In the genomic region with DNA sequence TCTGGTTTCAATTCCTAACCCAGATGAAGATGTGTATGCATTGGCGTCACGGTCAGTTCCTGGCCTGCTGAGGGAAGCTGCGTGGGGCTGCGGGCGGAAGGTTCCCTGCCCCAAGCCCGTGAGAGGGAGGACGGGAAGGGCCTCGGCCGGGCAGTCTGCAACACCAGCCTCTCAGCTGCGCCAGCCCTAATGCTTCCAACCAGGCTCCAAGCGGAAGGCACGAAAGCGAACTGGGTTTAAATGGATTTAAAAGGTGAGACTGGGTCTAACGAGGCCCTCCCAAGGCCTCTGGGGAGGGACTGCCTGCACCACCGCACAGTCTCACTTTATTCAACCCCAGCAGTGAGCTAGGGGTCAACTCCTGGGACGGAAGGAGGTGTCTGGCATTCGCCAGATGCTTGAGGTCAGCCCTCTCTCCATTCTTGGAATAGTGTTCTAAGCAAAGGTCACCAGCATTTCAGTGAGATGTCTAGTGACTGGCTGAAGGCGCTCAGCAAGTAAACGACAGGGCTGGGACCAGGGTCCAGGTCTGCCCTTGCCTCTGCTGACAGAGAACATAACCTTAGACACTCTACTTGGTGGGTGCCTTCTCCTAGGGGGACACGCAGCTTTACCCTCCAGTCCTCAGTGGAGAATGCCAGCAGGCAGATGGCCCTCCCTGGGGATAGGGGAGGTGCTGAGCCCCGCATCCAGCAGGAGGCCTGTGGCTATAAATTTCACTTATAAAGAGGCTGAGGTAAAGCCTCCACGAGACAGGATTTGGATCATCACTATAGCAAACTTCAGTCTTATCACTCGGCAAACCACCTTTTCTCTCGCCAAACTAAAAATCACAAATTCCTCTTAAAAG, we compare ENCODE assay signal across 1 cellular context.
TF ChIP-seq lines count a peak whose summit lies in the region.

No MANE protein-coding gene starts in this region.

TF ChIP-seq in HepG2, 621 proteins besides CTCF, POLR2A, EP300 and RAD21 (continued from another document):
- TF ChIP-seq, protein P1, sequence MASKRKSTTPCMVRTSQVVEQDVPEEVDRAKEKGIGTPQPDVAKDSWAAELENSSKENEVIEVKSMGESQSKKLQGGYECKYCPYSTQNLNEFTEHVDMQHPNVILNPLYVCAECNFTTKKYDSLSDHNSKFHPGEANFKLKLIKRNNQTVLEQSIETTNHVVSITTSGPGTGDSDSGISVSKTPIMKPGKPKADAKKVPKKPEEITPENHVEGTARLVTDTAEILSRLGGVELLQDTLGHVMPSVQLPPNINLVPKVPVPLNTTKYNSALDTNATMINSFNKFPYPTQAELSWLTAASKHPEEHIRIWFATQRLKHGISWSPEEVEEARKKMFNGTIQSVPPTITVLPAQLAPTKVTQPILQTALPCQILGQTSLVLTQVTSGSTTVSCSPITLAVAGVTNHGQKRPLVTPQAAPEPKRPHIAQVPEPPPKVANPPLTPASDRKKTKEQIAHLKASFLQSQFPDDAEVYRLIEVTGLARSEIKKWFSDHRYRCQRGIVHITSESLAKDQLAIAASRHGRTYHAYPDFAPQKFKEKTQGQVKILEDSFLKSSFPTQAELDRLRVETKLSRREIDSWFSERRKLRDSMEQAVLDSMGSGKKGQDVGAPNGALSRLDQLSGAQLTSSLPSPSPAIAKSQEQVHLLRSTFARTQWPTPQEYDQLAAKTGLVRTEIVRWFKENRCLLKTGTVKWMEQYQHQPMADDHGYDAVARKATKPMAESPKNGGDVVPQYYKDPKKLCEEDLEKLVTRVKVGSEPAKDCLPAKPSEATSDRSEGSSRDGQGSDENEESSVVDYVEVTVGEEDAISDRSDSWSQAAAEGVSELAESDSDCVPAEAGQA (IDR thresholded peaks at IDR 0.05; ENCODE audit: low read depth), result no peak
- TF ChIP-seq, protein P1 (CRISPR knock-in tag; IDR thresholded peaks at IDR 0.05; ENCODE audit: borderline replicate concordance), result no peak
- TF ChIP-seq, protein P2, sequence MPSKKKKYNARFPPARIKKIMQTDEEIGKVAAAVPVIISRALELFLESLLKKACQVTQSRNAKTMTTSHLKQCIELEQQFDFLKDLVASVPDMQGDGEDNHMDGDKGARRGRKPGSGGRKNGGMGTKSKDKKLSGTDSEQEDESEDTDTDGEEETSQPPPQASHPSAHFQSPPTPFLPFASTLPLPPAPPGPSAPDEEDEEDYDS (CRISPR knock-in tag; IDR thresholded peaks at IDR 0.05), result no peak
- TF ChIP-seq, protein P3, sequence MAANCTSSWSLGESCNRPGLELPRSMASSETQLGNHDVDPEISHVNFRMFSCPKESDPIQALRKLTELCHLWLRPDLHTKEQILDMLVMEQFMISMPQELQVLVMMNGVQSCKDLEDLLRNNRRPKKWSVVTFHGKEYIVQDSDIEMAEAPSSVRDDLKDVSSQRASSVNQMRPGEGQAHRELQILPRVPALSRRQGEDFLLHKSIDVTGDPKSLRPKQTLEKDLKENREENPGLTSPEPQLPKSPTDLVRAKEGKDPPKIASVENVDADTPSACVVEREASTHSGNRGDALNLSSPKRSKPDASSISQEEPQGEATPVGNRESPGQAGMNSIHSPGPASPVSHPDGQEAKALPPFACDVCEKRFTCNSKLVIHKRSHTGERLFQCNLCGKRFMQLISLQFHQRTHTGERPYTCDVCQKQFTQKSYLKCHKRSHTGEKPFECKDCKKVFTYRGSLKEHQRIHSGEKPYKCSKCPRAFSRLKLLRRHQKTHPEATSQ (CRISPR knock-in tag; IDR thresholded peaks at IDR 0.05; ENCODE audit: borderline replicate concordance), result no peak
- TF ChIP-seq, protein P4, sequence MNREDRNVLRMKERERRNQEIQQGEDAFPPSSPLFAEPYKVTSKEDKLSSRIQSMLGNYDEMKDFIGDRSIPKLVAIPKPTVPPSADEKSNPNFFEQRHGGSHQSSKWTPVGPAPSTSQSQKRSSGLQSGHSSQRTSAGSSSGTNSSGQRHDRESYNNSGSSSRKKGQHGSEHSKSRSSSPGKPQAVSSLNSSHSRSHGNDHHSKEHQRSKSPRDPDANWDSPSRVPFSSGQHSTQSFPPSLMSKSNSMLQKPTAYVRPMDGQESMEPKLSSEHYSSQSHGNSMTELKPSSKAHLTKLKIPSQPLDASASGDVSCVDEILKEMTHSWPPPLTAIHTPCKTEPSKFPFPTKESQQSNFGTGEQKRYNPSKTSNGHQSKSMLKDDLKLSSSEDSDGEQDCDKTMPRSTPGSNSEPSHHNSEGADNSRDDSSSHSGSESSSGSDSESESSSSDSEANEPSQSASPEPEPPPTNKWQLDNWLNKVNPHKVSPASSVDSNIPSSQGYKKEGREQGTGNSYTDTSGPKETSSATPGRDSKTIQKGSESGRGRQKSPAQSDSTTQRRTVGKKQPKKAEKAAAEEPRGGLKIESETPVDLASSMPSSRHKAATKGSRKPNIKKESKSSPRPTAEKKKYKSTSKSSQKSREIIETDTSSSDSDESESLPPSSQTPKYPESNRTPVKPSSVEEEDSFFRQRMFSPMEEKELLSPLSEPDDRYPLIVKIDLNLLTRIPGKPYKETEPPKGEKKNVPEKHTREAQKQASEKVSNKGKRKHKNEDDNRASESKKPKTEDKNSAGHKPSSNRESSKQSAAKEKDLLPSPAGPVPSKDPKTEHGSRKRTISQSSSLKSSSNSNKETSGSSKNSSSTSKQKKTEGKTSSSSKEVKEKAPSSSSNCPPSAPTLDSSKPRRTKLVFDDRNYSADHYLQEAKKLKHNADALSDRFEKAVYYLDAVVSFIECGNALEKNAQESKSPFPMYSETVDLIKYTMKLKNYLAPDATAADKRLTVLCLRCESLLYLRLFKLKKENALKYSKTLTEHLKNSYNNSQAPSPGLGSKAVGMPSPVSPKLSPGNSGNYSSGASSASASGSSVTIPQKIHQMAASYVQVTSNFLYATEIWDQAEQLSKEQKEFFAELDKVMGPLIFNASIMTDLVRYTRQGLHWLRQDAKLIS (CRISPR knock-in tag; IDR thresholded peaks at IDR 0.05), result no peak
- TF ChIP-seq ZNF207 (IDR thresholded peaks at IDR 0.05; ENCODE audit: borderline replicate concordance), result no peak
- TF ChIP-seq ZNF672 (CRISPR knock-in tag; IDR thresholded peaks at IDR 0.05), result no peak
- no peak for TF ChIP-seq ZNF431 (CRISPR knock-in tag; IDR thresholded peaks at IDR 0.05; ENCODE audit: borderline replicate concordance, low read depth)
- TF ChIP-seq ZNF256 (CRISPR knock-in tag; conservative IDR thresholded peaks at IDR 0.05), result no peak
- TF ChIP-seq ZNF75D (CRISPR knock-in tag; IDR thresholded peaks at IDR 0.05; ENCODE audit: borderline replicate concordance), result no peak
